In genomic region chr21:35258521-35258920, GRCh38 we compare ENCODE assay signal across 16 cellular contexts.
DNase-seq lines count a peak whose midpoint lies in the region; ATAC-seq and TF ChIP-seq lines count a peak whose summit lies in the region.
"Had no signal": no experiment of that assay in that cellular context is flagged by ENCODE, and none has a peak within 500 bp of the region (broad histone marks: within the 10 kb centered on the region; RNA-seq: fewer than 3 reads in every experiment).

No MANE protein-coding gene starts in this region.

- peaks cover 13% of the 10 kb centered on the region for H3K4me1 Mint-ChIP-seq in type B pancreatic cell (ENCODE audit: unreplicated experiment)
- H3K4me1 Mint-ChIP-seq: CD4-positive, CD25-positive, alpha-beta regulatory T cell; CD8-positive, alpha-beta memory T cell had no signal

- H3K4ac ChIP-seq in IMR-90 (ENCODE audit: low read depth, low read length), result peak overlapping the region; percentile 44; the same call in 1 of the 2 replicates

- H3K4me3 Mint-ChIP-seq in type B pancreatic cell, result no peak overlapping the region
- H3K4me3 Mint-ChIP-seq: CD4-positive, CD25-positive, alpha-beta regulatory T cell; CD8-positive, alpha-beta memory T cell; GM23338 had no signal

- peak overlapping the region; percentile 15; the same call in 1 of the 2 replicates for H3K18ac ChIP-seq in IMR-90 (ENCODE audit: low read depth, low read length)

- H2BK15ac ChIP-seq in IMR-90 (ENCODE audit: low read depth, low read length), result peak overlapping the region; percentile 58; the same call in 2 of the 3 replicates

- no peak overlapping the region for H2BK5ac ChIP-seq in IMR-90 (ENCODE audit: low read depth, low read length, poor library complexity, severe bottlenecking)

- H3K4me3 ChIP-seq in IMR-90 (ENCODE audit: insufficient read depth, low read depth, low read length), result no peak overlapping the region
- H3K4me3 ChIP-seq in mammary epithelial cell (replicated peaks in 1 of 3; ENCODE audit: insufficient read depth in 1 of 3, low read depth in 2 of 3, low read length in 3 of 3), result no peak overlapping the region
- H3K4me3 ChIP-seq in skeletal muscle tissue (ENCODE audit: low read length in 3 of 3), result no peak overlapping the region
- H3K4me3 ChIP-seq in thyroid gland (replicated peaks in 1 of 3), result no peak overlapping the region
- H3K4me3 ChIP-seq: GM23338 had no signal

- H3K4me1 ChIP-seq in IMR-90 (ENCODE audit: control insufficient read depth, insufficient read depth, low read length), result peaks cover 8% of the 10 kb centered on the region
- peaks cover 17% of the 10 kb centered on the region for H3K4me1 ChIP-seq in mammary epithelial cell (ENCODE audit: insufficient read depth, low read length)
- peaks cover 25% of the 10 kb centered on the region for H3K4me1 ChIP-seq in foreskin keratinocyte
- peaks cover 18 to 39% (median 28%) of the 10 kb centered on the region in 3 donors for H3K4me1 ChIP-seq in skeletal muscle tissue (ENCODE audit: control insufficient read depth in 3 of 3, insufficient read depth in 3 of 3, low read length in 3 of 3)
- peaks cover 0 to 15% of the 10 kb centered on the region in 2 donors for H3K4me1 ChIP-seq in thyroid gland
- H3K4me1 ChIP-seq: BE2C had no signal

- H3K9ac ChIP-seq in IMR-90 (ENCODE audit: low read depth, low read length) (no peak overlapping the region), mammary epithelial cell (ENCODE audit: insufficient read depth, low read length) (no peak overlapping the region), skeletal muscle tissue (ENCODE audit: low read depth in 1 of 3, low read length in 3 of 3) (no peak overlapping the region)

- peak overlapping the region; percentile 48; the same call in 1 of the 2 replicates for H2BK20ac ChIP-seq in IMR-90 (ENCODE audit: low read depth, low read length)

- H3K27ac ChIP-seq in IMR-90 (ENCODE audit: insufficient read depth, low read length) (no peak overlapping the region), mammary epithelial cell (ENCODE audit: insufficient read depth, low read depth, low read length) (peak overlapping the region; percentile 98), foreskin keratinocyte (peak overlapping the region; percentile 81), skeletal muscle tissue (ENCODE audit: low read depth, low read length) (peak overlapping the region; percentile 96), thyroid gland (no peak overlapping the region)

- peak overlapping the region; percentile 38; the same call in 1 of the 2 replicates for H4K91ac ChIP-seq in IMR-90 (ENCODE audit: insufficient read depth, low read depth, low read length)

- H2AK9ac ChIP-seq in IMR-90 (replicated peaks; ENCODE audit: low read depth, low read length, poor library complexity), result no peak overlapping the region

- H3K9me3 Mint-ChIP-seq in type B pancreatic cell, result no peaks in the 10 kb centered on the region
- H3K9me3 Mint-ChIP-seq: GM23338 had no signal

- no peaks in the 10 kb centered on the region for H3K79me2 ChIP-seq in mammary epithelial cell (ENCODE audit: insufficient read depth, low read length)

- H3K14ac ChIP-seq in IMR-90 (replicated peaks; ENCODE audit: low read depth, low read length), result no peak overlapping the region

- no peak overlapping the region for H3K23ac ChIP-seq in IMR-90 (ENCODE audit: low read depth, low read length)

- CTCF ChIA-PET in IMR-90 (lab: Yijun Ruan, JAX), result no interaction called here
- CTCF ChIA-PET in mammary epithelial cell (lab: Charles Lee; ENCODE audit: low non-redundant PET), result no interaction called here

- no peaks in the 10 kb centered on the region for H3K36me3 Mint-ChIP-seq in type B pancreatic cell
- H3K36me3 Mint-ChIP-seq: CD4-positive, CD25-positive, alpha-beta regulatory T cell; CD8-positive, alpha-beta memory T cell had no signal

- H4K20me1 ChIP-seq in IMR-90 (ENCODE audit: insufficient read depth, low read length), result no peaks in the 10 kb centered on the region
- H4K20me1 ChIP-seq in mammary epithelial cell (ENCODE audit: insufficient read depth, low read length), result no peaks in the 10 kb centered on the region

- H3K56ac ChIP-seq in IMR-90 (ENCODE audit: extremely low read depth, insufficient read depth, low read length), result no peak overlapping the region

- H2AFZ ChIP-seq in IMR-90 (replicated peaks; ENCODE audit: low read length, poor library complexity) (no peak overlapping the region), mammary epithelial cell (ENCODE audit: low read depth, low read length) (no peak overlapping the region)
- H2AFZ ChIP-seq: GM23338 had no signal

- peak overlapping the region; percentile 77 for H2BK120ac ChIP-seq in IMR-90 (ENCODE audit: low read depth, low read length)

- no peak overlapping the region for H4K8ac ChIP-seq in IMR-90 (ENCODE audit: low read depth in 2 of 2, low read length in 2 of 2)

- 90% methylated on average over 4 of the region's 6 CpGs; no CpG with 5 or more reads in 1 of the 2 experiments for WGBS in IMR-90 (ENCODE audit: extremely low coverage in 2 of 2, insufficient read length in 1 of 2), 2 experiments
- WGBS in mammary epithelial cell (ENCODE audit: low coverage, missing lambda C conversion rate), result 95% methylated on average over 6 of the region's 6 CpGs
- WGBS in thyroid gland, 2 donors, result 91 to 92% methylated on average over 6 of the region's 6 CpGs

- H3K36me3 ChIP-seq in IMR-90 (ENCODE audit: control insufficient read depth, insufficient read depth, low read length) (no peaks in the 10 kb centered on the region), mammary epithelial cell (ENCODE audit: insufficient read depth, low read length) (no peaks in the 10 kb centered on the region), skeletal muscle tissue (ENCODE audit: control insufficient read depth in 3 of 3, insufficient read depth in 3 of 3, low read length in 3 of 3) (no peaks in the 10 kb centered on the region), thyroid gland (no peaks in the 10 kb centered on the region)
- H3K36me3 ChIP-seq: BE2C had no signal

- no TSS peak for BruUV-seq in IMR-90 (replicated peaks; lab: Mats Ljungman, UMichigan)
- BruUV-seq in mammary epithelial cell (replicated peaks; lab: Mats Ljungman, UMichigan), result no TSS peak

- in situ Hi-C loops in IMR-90 (cut with MboI; ENCODE audit: low sequenced_read_pairs) (no loop called here), mammary epithelial cell (cut with MboI; ENCODE audit: low sequenced_read_pairs in 2 of 2) (loop anchor here in 1 of 2 donors (25.0 kb wide), 2 partner anchors 371 to 579 kb away; no protein-coding TSS in a partner anchor)

- peaks cover 4% of the 10 kb centered on the region; the same call in 1 of the 2 replicates for H3K9me1 ChIP-seq in IMR-90 (ENCODE audit: insufficient read depth, low read length)

- dilution Hi-C loops in IMR-90 (cut with HindIII; ENCODE audit: low sequenced_read_pairs, unreplicated experiment), result no loop called here
- dilution Hi-C loops in mammary epithelial cell (cut with HindIII; ENCODE audit: low sequenced_read_pairs), result no loop called here

- H2AK5ac ChIP-seq in IMR-90 (ENCODE audit: low read depth, low read length), result no peak overlapping the region; the same call in 1 of the 2 replicates

- no peak for TF ChIP-seq CTCF in IMR-90 (conservative IDR thresholded peaks at IDR 0.05; ENCODE audit: low read depth, low read length)
- no peak for TF ChIP-seq CTCF in mammary epithelial cell (conservative IDR thresholded peaks at IDR 0.05 in 1 of 2, IDR thresholded peaks at IDR 0.05 in 1 of 2; ENCODE audit: extremely low read depth in 1 of 2, insufficient read depth in 1 of 2, low read depth in 1 of 2, low read length in 2 of 2)
- no peak for TF ChIP-seq CTCF in foreskin keratinocyte (conservative IDR thresholded peaks at IDR 0.05)
- TF ChIP-seq CTCF in thyroid gland (IDR thresholded peaks at IDR 0.05), result no peak
- TF ChIP-seq CTCF in type B pancreatic cell (conservative IDR thresholded peaks at IDR 0.05), result no peak

- intact Hi-C loops in IMR-90 (cut with micrococcal nuclease), result loop anchor here (5.0 kb wide), 2 partner anchors 139 to 769 kb away; no protein-coding TSS in a partner anchor
- intact Hi-C loops in mammary epithelial cell (cut with micrococcal nuclease), result loop anchor here (5.0 to 10.0 kb wide), 3 partner anchors 44 to 356 kb away; no protein-coding TSS in a partner anchor
- intact Hi-C loops in thyroid gland (cut with DNase I), result no loop called here

- H3K27me3 ChIP-seq in IMR-90 (ENCODE audit: control insufficient read depth, insufficient read depth, low read length) (no peaks in the 10 kb centered on the region), mammary epithelial cell (ENCODE audit: insufficient read depth, low read length) (no peaks in the 10 kb centered on the region), foreskin keratinocyte (no peaks in the 10 kb centered on the region), skeletal muscle tissue (ENCODE audit: control insufficient read depth in 3 of 3, insufficient read depth in 3 of 3, low read length in 3 of 3) (no peaks in the 10 kb centered on the region), thyroid gland (no peaks in the 10 kb centered on the region)
- H3K27me3 ChIP-seq: BE2C had no signal

- H3K9me3 ChIP-seq in IMR-90 (ENCODE audit: control insufficient read depth, insufficient read depth, low read length) (0 out of 2 replicates have a peak, but pooled peaks cover 2% of the 10 kb centered on the region), mammary epithelial cell (replicated peaks; ENCODE audit: insufficient read depth, low read length) (peaks cover 3% of the 10 kb centered on the region), skeletal muscle tissue (ENCODE audit: control insufficient read depth in 3 of 3, low read length in 3 of 3) (no peaks in the 10 kb centered on the region), thyroid gland (no peaks in the 10 kb centered on the region)
- H3K9me3 ChIP-seq: BE2C had no signal

- ATAC-seq in IMR-90 (ENCODE audit: low read depth) (no peak), foreskin keratinocyte (no peak), GM18870 (IDR thresholded peaks at IDR 0.05; ENCODE audit: unreplicated experiment) (no peak), HG03039 (IDR thresholded peaks at IDR 0.05; ENCODE audit: unreplicated experiment) (no peak)
- ATAC-seq: GM23338 had no signal

- POLR2A ChIA-PET in IMR-90 (lab: Charles Lee; ENCODE audit: unreplicated experiment), result no interaction called here

- H3K27me3 Mint-ChIP-seq in type B pancreatic cell, result no peaks in the 10 kb centered on the region

- no peak for DNase-seq in IMR-90
- DNase-seq in mammary epithelial cell, result no peak
- peak in 1 of 2 donors; percentile 35 for DNase-seq in foreskin keratinocyte
- no peak for DNase-seq in thyroid gland
- DNase-seq in type B pancreatic cell (ENCODE audit: extremely low spot score, unreplicated experiment), result no peak
- DNase-seq: ACHN; BE2C; C1 segment of cervical spinal cord; CD4-positive, CD25-positive, alpha-beta regulatory T cell; CD8-positive, alpha-beta memory T cell; COR-L47; H7 had no signal

- no peaks in the 10 kb centered on the region for H3K79me1 ChIP-seq in IMR-90 (ENCODE audit: low read depth in 1 of 2, low read length in 2 of 2)

- TF ChIP-seq RAD21 in IMR-90 (IDR thresholded peaks at IDR 0.05; ENCODE audit: low read length), result no peak

- H3K4me2 ChIP-seq in IMR-90 (ENCODE audit: low read depth, low read length) (no peak overlapping the region), mammary epithelial cell (ENCODE audit: insufficient read depth, low read depth, low read length) (no peak overlapping the region)
- H3K4me2 ChIP-seq: GM23338 had no signal

- TF ChIP-seq POLR2A in IMR-90 (IDR thresholded peaks at IDR 0.05; ENCODE audit: low read depth, low read length) (no peak), thyroid gland (IDR thresholded peaks at IDR 0.05) (no peak)

- no peak overlapping the region for H3K27ac Mint-ChIP-seq in type B pancreatic cell
- H3K27ac Mint-ChIP-seq: CD4-positive, CD25-positive, alpha-beta regulatory T cell; CD8-positive, alpha-beta memory T cell had no signal

- no peak overlapping the region for H4K5ac ChIP-seq in IMR-90 (ENCODE audit: low read depth, low read length)

Comparison
In these comparisons a context has a peak if more than half of its experiments do, and no peak if none do; other contexts are left out.
1. H3K27ac ChIP-seq: peak in mammary epithelial cell (single experiment), foreskin keratinocyte (single experiment) and skeletal muscle tissue (single experiment); none in IMR-90 (single experiment) and thyroid gland (0 of 3).